In the genomic region with DNA sequence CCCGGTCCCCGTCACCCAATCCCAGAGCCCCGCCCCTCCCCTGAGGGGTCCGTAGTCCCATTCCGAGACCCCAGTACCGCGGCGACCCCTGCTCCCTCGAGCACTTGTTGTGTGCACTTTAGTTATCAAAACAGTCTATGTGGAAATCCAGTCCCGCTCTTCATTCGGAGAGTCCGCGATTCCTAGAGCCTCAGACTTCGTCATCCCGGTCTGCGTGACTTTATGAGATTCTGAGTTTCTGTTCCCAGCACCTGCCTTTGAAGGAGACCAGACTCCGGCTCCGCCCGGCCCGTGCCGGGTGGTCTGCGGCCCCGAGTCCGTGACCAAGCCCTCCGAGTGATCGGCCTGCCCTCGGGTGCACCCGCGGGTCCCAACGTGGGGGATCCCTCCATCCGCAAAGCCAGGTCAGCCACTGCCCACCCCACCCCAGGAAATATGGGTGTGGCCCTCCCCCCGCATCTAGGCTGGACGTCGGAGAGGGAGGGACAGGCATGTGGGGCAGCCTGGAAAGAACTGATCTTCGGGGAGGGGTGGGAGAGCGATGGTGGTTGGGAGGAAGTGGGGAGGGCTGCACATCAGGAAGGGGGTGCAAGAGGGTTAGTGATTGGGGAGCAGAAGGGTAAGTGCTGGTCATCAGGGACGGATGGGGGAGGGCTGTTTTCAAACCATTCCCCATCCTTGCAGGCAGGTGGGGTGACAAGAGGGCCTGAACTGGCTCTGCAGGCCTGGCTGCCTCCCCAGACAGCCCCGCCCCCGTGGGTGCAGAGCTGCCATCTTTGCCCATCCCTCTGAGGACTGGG, we compare ENCODE assay signal across 8 cellular contexts. TPM values are rescaled to one million over a fixed set of nuclear protein-coding genes. Genes with fewer than 3 reads are reported as not detected.
DNase-seq lines count a peak whose midpoint lies in the region; ATAC-seq and TF ChIP-seq lines count a peak whose summit lies in the region.

No MANE protein-coding gene starts in this region.

- DNase-seq in AG09309 (ENCODE audit: low read depth) (no peak), RWPE2 (ENCODE audit: low spot score) (no peak), germinal center (ENCODE audit: low spot score) (peak; percentile 60), uterus (peak; percentile 56 to 63)

- H3K27ac ChIP-seq in RWPE2 (ENCODE audit: poor library complexity, severe bottlenecking) (peak overlapping the region; percentile 96), uterus (peak overlapping the region; percentile 88 to 95)

- H3K9me3 ChIP-seq in RWPE2 (ENCODE audit: severe bottlenecking): no peaks in the 10 kb centered on the region
- H3K9me3 ChIP-seq in neuron (ENCODE audit: low read length): no peaks in the 10 kb centered on the region
- H3K9me3 ChIP-seq in uterus: no peaks in the 10 kb centered on the region

- no peak for TF ChIP-seq POLR2A in uterus (IDR thresholded peaks at IDR 0.05)

- H3K4me3 Mint-ChIP-seq in activated naive CD4-positive, alpha-beta T cell treated with anti-CD3 and anti-CD28 coated beads, Interleukin-2, amount 50 U/mL, for 24 hours: peak overlapping the region; percentile 95

- peak overlapping the region; percentile 95 for H2AFZ ChIP-seq in neuron (ENCODE audit: low read depth, low read length)

- intact Hi-C loops in uterus (cut with DNase I; ENCODE audit: low total_unique reads): no loop called here

- H3K36me3 ChIP-seq in RWPE2 (ENCODE audit: low read depth) (peaks cover 66% of the 10 kb centered on the region), neuron (ENCODE audit: insufficient read depth, low read length) (peaks cover 47% of the 10 kb centered on the region), uterus (no peaks in the 10 kb centered on the region)

- H3K27me3 ChIP-seq in RWPE2 (ENCODE audit: insufficient read depth, poor library complexity, severe bottlenecking): no peaks in the 10 kb centered on the region
- H3K27me3 ChIP-seq in neuron (ENCODE audit: insufficient read depth, low read length): no peaks in the 10 kb centered on the region
- no peaks in the 10 kb centered on the region for H3K27me3 ChIP-seq in uterus

- H3K4me1 ChIP-seq in RWPE2 (ENCODE audit: insufficient read depth, poor library complexity, severe bottlenecking) (no peaks in the 10 kb centered on the region), neuron (ENCODE audit: insufficient read depth, low read length) (peaks cover 21% of the 10 kb centered on the region), uterus (peaks cover 5 to 15% of the 10 kb centered on the region in 2 donors)

- peak overlapping the region; percentile 99 for H3K27ac Mint-ChIP-seq in activated naive CD4-positive, alpha-beta T cell treated with anti-CD3 and anti-CD28 coated beads, Interleukin-2, amount 50 U/mL, for 24 hours

- ATAC-seq in GM18873 (IDR thresholded peaks at IDR 0.05; ENCODE audit: low FRiP score, unreplicated experiment) (peak; percentile 15), HG03442 (IDR thresholded peaks at IDR 0.05; ENCODE audit: unreplicated experiment) (peak; percentile 21), RWPE2 (ENCODE audit: low read depth) (peak; percentile 55)

- H3K36me3 Mint-ChIP-seq in activated naive CD4-positive, alpha-beta T cell treated with anti-CD3 and anti-CD28 coated beads, Interleukin-2, amount 50 U/mL, for 24 hours: peaks cover 37% of the 10 kb centered on the region

- H3K9me3 Mint-ChIP-seq in activated naive CD4-positive, alpha-beta T cell treated with anti-CD3 and anti-CD28 coated beads, Interleukin-2, amount 50 U/mL, for 24 hours: no peaks in the 10 kb centered on the region

- no peak for TF ChIP-seq CTCF in AG09309 (IDR thresholded peaks at IDR 0.05; ENCODE audit: control insufficient read depth, insufficient read depth, low read depth, low read length, missing control alignments)
- TF ChIP-seq CTCF in RWPE2 (IDR thresholded peaks at IDR 0.05; ENCODE audit: poor library complexity, severe bottlenecking): no peak
- TF ChIP-seq CTCF in uterus (IDR thresholded peaks at IDR 0.05): peak in 1 of 4 experiments; percentile 2

- no peaks in the 10 kb centered on the region for H3K27me3 Mint-ChIP-seq in activated naive CD4-positive, alpha-beta T cell treated with anti-CD3 and anti-CD28 coated beads, Interleukin-2, amount 50 U/mL, for 24 hours

- H3K4me1 Mint-ChIP-seq in activated naive CD4-positive, alpha-beta T cell treated with anti-CD3 and anti-CD28 coated beads, Interleukin-2, amount 50 U/mL, for 24 hours: peaks cover 33% of the 10 kb centered on the region

- H3K4me3 ChIP-seq in AG09309 (ENCODE audit: control insufficient read depth, low read depth, low read length) (peak overlapping the region; percentile 55), RWPE2 (ENCODE audit: severe bottlenecking) (peak overlapping the region; percentile 89), neuron (ENCODE audit: low read length) (peak overlapping the region; percentile 85), uterus (peak overlapping the region; percentile 75 to 79)

RNA-seq across cellular contexts. Expression of gene LRSAM1, which starts 0.6 kb away (rescaled TPM):
- 10 to 100 TPM in 2 of 4 donors, 1 to 10 TPM in 2; 6.5 to 25.9 (median 11.3) TPM for total RNA-seq in uterus

RNA-seq across cellular contexts. Expression of gene RPL12, which starts 0.7 kb away (rescaled TPM):
- 1,000 to 10,000 TPM in 3 of 4 donors, 100 to 1,000 TPM in 1; 999 to 4,423 (median 2,373) TPM for total RNA-seq in uterus

RNA-seq across cellular contexts. Expression of gene ZNF79, which starts 27.7 kb away (rescaled TPM):
- 10 to 100 TPM in 3 of 4 donors, 1 to 10 TPM in 1; 3.8 to 14.1 (median 13.4) TPM for total RNA-seq in uterus

RNA-seq across cellular contexts. Expression of gene SLC2A8, which starts 54.9 kb away (rescaled TPM):
- 10 to 100 TPM in 2 of 4 donors, 1 to 10 TPM in 2; 1.8 to 45.1 (median 10.5) TPM for total RNA-seq in uterus

Comparison
In these comparisons a context has a peak if more than half of its experiments do, and no peak if none do; other contexts are left out.
1. DNase-seq: peak in germinal center (single experiment) and uterus (2 of 2); none in AG09309 (single experiment) and RWPE2 (single experiment).
2. Peak in every context shown above with its lines, with median percentiles within 50 percentile points of each other: H3K4me3 ChIP-seq and ATAC-seq.